19 cellular contexts compared by ENCODE assay signal in genomic region chr1:101190441-101190840, GRCh38. TPM values are rescaled to one million over a fixed set of nuclear protein-coding genes. Genes with fewer than 3 reads are reported as not detected.
A peak's percentile ranks its signal among the peaks of the same experiment; 100 is the strongest.
DNase-seq lines count a peak whose midpoint lies in the region; ATAC-seq, FAIRE-seq and TF ChIP-seq lines count a peak whose summit lies in the region.
"Had no signal": no experiment of that assay in that cellular context is flagged by ENCODE, and none has a peak within 500 bp of the region (broad histone marks: within the 10 kb centered on the region; RNA-seq: fewer than 3 reads in every experiment).

No MANE protein-coding gene starts in this region.

- no peaks in the 10 kb centered on the region for H3K9me3 ChIP-seq in neural progenitor cell (ENCODE audit: low read depth)
- H3K9me3 ChIP-seq in HepG2 (ENCODE audit: low read length) = no peaks in the 10 kb centered on the region
- H3K9me3 ChIP-seq: body of pancreas had no signal

- H3F3A ChIP-seq in neural progenitor cell (ENCODE audit: low read depth) = no peaks in the 10 kb centered on the region

- WGBS in HepG2 (ENCODE audit: low lambda C conversion rate) = 20% methylated on average over 4 of the region's 4 CpGs

- CTCF ChIA-PET in HepG2 (lab: Yijun Ruan, JAX; ENCODE audit: low intra/inter-chr PET ratio, low total read pairs) = no interaction called here

- H3K27me3 Mint-ChIP-seq in neural progenitor cell (ENCODE audit: insufficient read depth, low read depth) = peaks cover 6% of the 10 kb centered on the region
- H3K27me3 Mint-ChIP-seq: memory B cell had no signal

- no peak for FAIRE-seq in HepG2 (lab: Jason Lieb, UNC)

- POLR2A ChIA-PET in HepG2 (lab: Yijun Ruan, JAX) = no interaction called here

- TF ChIP-seq CTCF in neural progenitor cell (IDR thresholded peaks at IDR 0.05) (no peak), HepG2 (CRISPR knock-in tag; IDR thresholded peaks at IDR 0.05) (no peak)

- H3K4me1 Mint-ChIP-seq in neural progenitor cell = no peaks in the 10 kb centered on the region

- no peak overlapping the region for H3K4me3 ChIP-seq in neural progenitor cell
- no peak overlapping the region for H3K4me3 ChIP-seq in HepG2 (replicated peaks in 1 of 3; ENCODE audit: insufficient read depth in 1 of 3, low read depth in 2 of 3, low read length in 3 of 3)
- H3K4me3 ChIP-seq: body of pancreas had no signal

- intact Hi-C loops in HepG2 (cut with micrococcal nuclease; ENCODE audit: unreplicated experiment) = no loop called here

- no peaks in the 10 kb centered on the region for H3K36me3 Mint-ChIP-seq in neural progenitor cell
- H3K36me3 Mint-ChIP-seq: memory B cell had no signal

- H3K9me3 Mint-ChIP-seq in neural progenitor cell = no peaks in the 10 kb centered on the region
- H3K9me3 Mint-ChIP-seq: memory B cell had no signal

- no peak overlapping the region for H3K9ac ChIP-seq in neural progenitor cell
- H3K9ac ChIP-seq in HepG2 (ENCODE audit: insufficient read depth, low read depth, low read length) = no peak overlapping the region

- no peak overlapping the region for H3K27ac ChIP-seq in neural progenitor cell
- H3K27ac ChIP-seq in HepG2 (ENCODE audit: extremely low read length, insufficient read depth, low read length) = no peak overlapping the region
- H3K27ac ChIP-seq: body of pancreas, C4-2B, VCaP had no signal

- in situ Hi-C loops in HepG2 (cut with HindIII; ENCODE audit: extremely low pct_ligation_motif_present, low pct_unique_long_range_greater_than_20kb) = no loop called here

- no peak for TF ChIP-seq POLR2A in HepG2 (IDR thresholded peaks at IDR 0.05; ENCODE audit: insufficient read depth in 1 of 2, low read depth in 2 of 2, low read length in 2 of 2)

- no peaks in the 10 kb centered on the region for H3K36me3 ChIP-seq in neural progenitor cell
- no peaks in the 10 kb centered on the region for H3K36me3 ChIP-seq in HepG2 (replicated peaks in 1 of 2; ENCODE audit: control insufficient read depth in 1 of 2, insufficient read depth in 2 of 2, low read length in 2 of 2)

- H4K20me1 ChIP-seq in neural progenitor cell (ENCODE audit: low read depth) (no peaks in the 10 kb centered on the region), HepG2 (ENCODE audit: insufficient read depth, low read length) (no peaks in the 10 kb centered on the region)

- no TSS peak for BruUV-seq in HepG2 (replicated peaks; lab: Mats Ljungman, UMichigan)

- H3K27me3 ChIP-seq in neural progenitor cell = no peaks in the 10 kb centered on the region
- no peaks in the 10 kb centered on the region for H3K27me3 ChIP-seq in HepG2 (ENCODE audit: control insufficient read depth in 1 of 2, insufficient read depth in 2 of 2, low read length in 2 of 2)
- H3K27me3 ChIP-seq: body of pancreas had no signal

- no peak overlapping the region for H3K4me3 Mint-ChIP-seq in neural progenitor cell
- H3K4me3 Mint-ChIP-seq: memory B cell had no signal

- DNase-seq in EH (ENCODE audit: low read depth) = peak; percentile 85
- DNase-seq in M059J (ENCODE audit: low read depth) = peak; percentile 45
- peak; percentile 94 for DNase-seq in fibroblast of peridontal ligament (ENCODE audit: extremely low read depth)
- no peak for DNase-seq in neural progenitor cell (ENCODE audit: low spot score)
- DNase-seq in COLO829 (ENCODE audit: low spot score) = no peak
- DNase-seq in HepG2 (ENCODE audit: low spot score) = no peak
- no peak for DNase-seq in NCI-H2196 (lab: John Stamatoyannopoulos, UW; ENCODE audit: unreplicated experiment)
- DNase-seq: activated gamma-delta T cell treated with Interleukin-2 at 50 U/mL for 16 hours, body of pancreas, DND-41, NCI-H2081, NCI-H526 treated with DMSO at 0.1 percent for 48 hours, retina, substantia nigra, SW 1271 had no signal

- H2AFZ ChIP-seq in neural progenitor cell (replicated peaks) (no peak overlapping the region), HepG2 (ENCODE audit: low read length) (no peak overlapping the region)

- no peaks in the 10 kb centered on the region for H3K79me2 ChIP-seq in neural progenitor cell (ENCODE audit: low read depth)
- no peaks in the 10 kb centered on the region for H3K79me2 ChIP-seq in HepG2 (ENCODE audit: insufficient read depth, low read length)

- H3K27ac Mint-ChIP-seq in neural progenitor cell = peak overlapping the region; percentile 15
- H3K27ac Mint-ChIP-seq: memory B cell had no signal

- no peaks in the 10 kb centered on the region for H3K4me1 ChIP-seq in neural progenitor cell
- peaks cover 15% of the 10 kb centered on the region for H3K4me1 ChIP-seq in HepG2 (ENCODE audit: insufficient read depth, low read length)
- H3K4me1 ChIP-seq: body of pancreas had no signal

- TF ChIP-seq EP300 in HepG2 (IDR thresholded peaks at IDR 0.05; ENCODE audit: low read depth in 2 of 2, low read length in 2 of 2) (no peak), HepG2 (CRISPR knock-in tag; IDR thresholded peaks at IDR 0.05; ENCODE audit: borderline replicate concordance) (no peak)

- no peak for ATAC-seq in HepG2
- ATAC-seq: body of pancreas had no signal

- no peak for TF ChIP-seq RAD21 in HepG2 (CRISPR knock-in tag; IDR thresholded peaks at IDR 0.05)

- H3K4me2 ChIP-seq in neural progenitor cell = no peak overlapping the region
- H3K4me2 ChIP-seq in HepG2 (ENCODE audit: low read depth, low read length) = no peak overlapping the region

TF ChIP-seq in HepG2, 621 proteins besides CTCF, POLR2A, EP300 and RAD21:
- TF ChIP-seq MAZ (IDR thresholded peaks at IDR 0.05; ENCODE audit: borderline replicate concordance, low read depth, low read length) (no peak), MAZ (CRISPR knock-in tag; IDR thresholded peaks at IDR 0.05; ENCODE audit: low read depth) (no peak), ISX (CRISPR knock-in tag; conservative IDR thresholded peaks at IDR 0.05) (no peak), DNMT3B (CRISPR knock-in tag; conservative IDR thresholded peaks at IDR 0.05) (no peak), NCOA2 (CRISPR knock-in tag; IDR thresholded peaks at IDR 0.05) (no peak), BHLHE40 (IDR thresholded peaks at IDR 0.05; ENCODE audit: low read length) (no peak), ERF (CRISPR knock-in tag; IDR thresholded peaks at IDR 0.05) (no peak), EEA1 (CRISPR knock-in tag; IDR thresholded peaks at IDR 0.05; ENCODE audit: borderline replicate concordance) (no peak)
- TF ChIP-seq, protein P1, sequence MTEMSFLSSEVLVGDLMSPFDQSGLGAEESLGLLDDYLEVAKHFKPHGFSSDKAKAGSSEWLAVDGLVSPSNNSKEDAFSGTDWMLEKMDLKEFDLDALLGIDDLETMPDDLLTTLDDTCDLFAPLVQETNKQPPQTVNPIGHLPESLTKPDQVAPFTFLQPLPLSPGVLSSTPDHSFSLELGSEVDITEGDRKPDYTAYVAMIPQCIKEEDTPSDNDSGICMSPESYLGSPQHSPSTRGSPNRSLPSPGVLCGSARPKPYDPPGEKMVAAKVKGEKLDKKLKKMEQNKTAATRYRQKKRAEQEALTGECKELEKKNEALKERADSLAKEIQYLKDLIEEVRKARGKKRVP (CRISPR knock-in tag; IDR thresholded peaks at IDR 0.05) = no peak

RNA-seq across cellular contexts. Expression of gene S1PR1, which starts 46.4 kb away (rescaled TPM):
- 6.8 and 6.9 TPM in 2 replicates for total RNA-seq in M059J (2014; rRNA removed; shearing (Covaris generic))
- 7.4 and 8.7 TPM in 2 replicates for total RNA-seq in neural progenitor cell (ENCODE audit: low replicate concordance)
- total RNA-seq in HepG2 (2016; rRNA removed; fragmentation: Illumina TruSeq; extraction: Trizol) = not detected in 2 replicates
- not detected in 2 replicates for total RNA-seq in HepG2 (2016; cell fraction: cytosol; rRNA removed; fragmentation: Illumina TruSeq; extraction: Trizol; ENCODE audit: low read depth)
- not detected in 2 replicates for total RNA-seq in HepG2 (2016; cell fraction: insoluble cytoplasmic fraction; rRNA removed; fragmentation: Illumina TruSeq; extraction: Trizol)
- not detected in 2 replicates for total RNA-seq in HepG2 (2016; cell fraction: membrane; rRNA removed; fragmentation: Illumina TruSeq; extraction: Trizol)
- not detected in 2 replicates for total RNA-seq in HepG2 (2016; cell fraction: nucleus; rRNA removed; fragmentation: Illumina TruSeq; extraction: Trizol)
- not detected in 2 replicates for polyA plus RNA-seq in HepG2 (2011; rRNA removed)
- not detected in 2 replicates for polyA plus RNA-seq in HepG2 (2011; cell fraction: cytosol; rRNA removed)
- polyA plus RNA-seq in HepG2 (2011; cell fraction: nucleus; rRNA removed) = not detected in 2 replicates
- polyA plus RNA-seq in HepG2 (2012) = not detected in 2 replicates
- polyA plus RNA-seq in HepG2 (2016; cell fraction: cytosol; fragmentation: Illumina TruSeq; extraction: Trizol; ENCODE audit: low read depth) = not detected in 2 replicates
- not detected in 2 replicates for polyA plus RNA-seq in HepG2 (2016; cell fraction: insoluble cytoplasmic fraction; fragmentation: Illumina TruSeq; extraction: Trizol; ENCODE audit: low read depth)
- not detected in 2 replicates for polyA plus RNA-seq in HepG2 (2016; cell fraction: membrane; fragmentation: Illumina TruSeq; extraction: Trizol; ENCODE audit: low read depth)
- not detected in 2 replicates for polyA plus RNA-seq in HepG2 (2016; cell fraction: nucleus; fragmentation: Illumina TruSeq; extraction: Trizol; ENCODE audit: insufficient read depth, low read depth)
- polyA minus RNA-seq in HepG2 (2011; rRNA and poly(A)+ RNA removed; ENCODE audit: low replicate concordance) = 0.33 TPM in 1 of 2 replicates, not detected in the other
- polyA minus RNA-seq in HepG2 (2011; cell fraction: cytosol; rRNA and poly(A)+ RNA removed) = not detected in 2 replicates
- not detected in 2 replicates for polyA minus RNA-seq in HepG2 (2011; cell fraction: nucleus; rRNA and poly(A)+ RNA removed)
- polyA plus RNA-seq: neural cell had no signal

Comparison
In these comparisons a context has a peak if more than half of its experiments do, and no peak if none do; other contexts are left out.
1. DNase-seq: peak in EH (single experiment), M059J (single experiment) and fibroblast of peridontal ligament (single experiment); none in neural progenitor cell (single experiment), COLO829 (single experiment), HepG2 (single experiment) and NCI-H2196 (single experiment).